ENCODE assay signal across 10 cellular contexts in the genomic region with DNA sequence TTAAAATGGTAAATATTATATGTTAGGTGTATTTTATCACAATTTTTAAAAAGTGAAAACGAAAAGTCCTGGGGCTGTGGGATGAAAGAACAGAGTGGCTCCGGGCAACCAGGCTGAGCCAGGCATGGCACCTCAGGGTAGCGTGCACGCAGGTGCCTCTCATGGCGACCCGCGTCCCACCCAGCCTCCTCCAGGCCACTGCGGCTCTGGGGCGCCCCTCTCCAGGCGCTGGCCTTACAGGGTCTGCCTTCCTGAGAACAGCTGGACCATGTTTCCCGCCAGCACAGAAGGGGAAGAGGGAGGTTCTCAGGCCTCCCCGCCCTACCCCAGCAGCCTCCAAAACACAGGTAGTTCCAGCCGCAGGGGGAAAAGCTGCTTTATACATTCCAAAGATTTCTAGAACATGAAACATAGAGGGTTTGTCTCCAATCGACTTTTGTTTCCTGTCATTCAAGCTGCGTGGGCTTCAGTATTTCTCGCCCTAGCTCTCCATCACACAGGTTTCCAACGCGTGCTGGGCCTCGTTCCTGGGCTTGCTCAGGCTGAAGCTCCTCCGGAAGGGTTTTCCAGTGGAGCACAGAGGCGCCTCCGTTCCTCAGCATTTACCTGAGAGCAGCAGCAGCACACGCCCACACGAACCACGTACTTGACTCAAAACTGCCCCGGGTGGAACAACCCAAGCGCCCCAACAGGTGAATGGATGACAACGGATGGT. TPM values are rescaled to one million over a fixed set of nuclear protein-coding genes. Genes with fewer than 3 reads are reported as not detected.
DNase-seq lines count a peak whose midpoint lies in the region; ATAC-seq and TF ChIP-seq lines count a peak whose summit lies in the region.
"Had no signal": no experiment of that assay in that cellular context is flagged by ENCODE, and none has a peak within 500 bp of the region (broad histone marks: within the 10 kb centered on the region; RNA-seq: fewer than 3 reads in every experiment).

No MANE protein-coding gene starts in this region.

- peaks cover 82% of the 10 kb centered on the region for H3K4me1 ChIP-seq in suprapubic skin

- H3K27ac ChIP-seq in layer of hippocampus (ENCODE audit: low read depth, low read length) (peak overlapping the region; percentile 53), suprapubic skin (peak overlapping the region; percentile 67)

- no peaks in the 10 kb centered on the region for H3K27me3 ChIP-seq in layer of hippocampus (ENCODE audit: control insufficient read depth, insufficient read depth, low read length)
- no peaks in the 10 kb centered on the region for H3K27me3 ChIP-seq in suprapubic skin

- H3K36me3 ChIP-seq in suprapubic skin = peaks cover 13% of the 10 kb centered on the region

- no peak for TF ChIP-seq EP300 in suprapubic skin (IDR thresholded peaks at IDR 0.05)

- TF ChIP-seq POLR2A in suprapubic skin (IDR thresholded peaks at IDR 0.05) = no peak

- peak; percentile 54 for DNase-seq in activated T-cell treated with anti-CD3 and anti-CD28 coated beads, Interleukin-2, amount 50 U/mL, for 24 hours
- DNase-seq in activated T-cell treated with anti-CD3 and anti-CD28 coated beads, Interleukin-2, amount 50 U/mL, for 1 hour = no peak
- no peak for DNase-seq in activated T-helper 1 cell treated with anti-CD3 and anti-CD28 coated beads, Interleukin-12 subunit alpha, Interleukin-12 subunit beta, Interleukin-2, Interleukin-4 antibody, amounts not matched to agents 30 ng/mL and 10 ng/mL and 1 ng/mL, durations not matched to agents 14 hours and 24 hours and 36 hours (ENCODE audit: low spot score)
- no peak for DNase-seq in suprapubic skin (ENCODE audit: low spot score in 2 of 2)
- DNase-seq in H4 (ENCODE audit: low spot score) = no peak
- DNase-seq in NCI-H146 treated with DMSO at 0.1 percent for 48 hours (lab: John Stamatoyannopoulos, UW; ENCODE audit: unreplicated experiment) = no peak
- DNase-seq: HCEC 1CT, NCI-H526 treated with DMSO at 0.1 percent for 48 hours had no signal

- no peak for TF ChIP-seq CTCF in suprapubic skin (IDR thresholded peaks at IDR 0.05)

- ATAC-seq in GM19452 (IDR thresholded peaks at IDR 0.05; ENCODE audit: unreplicated experiment) = no peak

- H3K9me3 ChIP-seq in suprapubic skin = no peaks in the 10 kb centered on the region

- no peak overlapping the region for H3K4me3 ChIP-seq in suprapubic skin

- H3K27me3 Mint-ChIP-seq in activated T-cell treated with anti-CD3 and anti-CD28 coated beads, Interleukin-2, amount 50 U/mL, for 24 hours = no peaks in the 10 kb centered on the region
- H3K27me3 Mint-ChIP-seq in activated T-helper 1 cell treated with anti-CD3 and anti-CD28 coated beads, Interleukin-12 subunit alpha, Interleukin-12 subunit beta, Interleukin-2, Interleukin-4 antibody, amounts not matched to agents 30 ng/mL and 10 ng/mL and 1 ng/mL, durations not matched to agents 14 hours and 24 hours and 36 hours (ENCODE audit: insufficient read depth) = no peaks in the 10 kb centered on the region

- intact Hi-C loops in activated T-helper 1 cell treated with anti-CD3 and anti-CD28 coated beads, Interleukin-12 subunit alpha, Interleukin-12 subunit beta, Interleukin-2, Interleukin-4 antibody, amounts not matched to agents 30 ng/mL and 10 ng/mL and 1 ng/mL, durations not matched to agents 14 hours and 24 hours and 36 hours (cut with micrococcal nuclease) = no loop called here

- peak overlapping the region; percentile 90 for H3K27ac Mint-ChIP-seq in activated T-cell treated with anti-CD3 and anti-CD28 coated beads, Interleukin-2, amount 50 U/mL, for 24 hours
- peak overlapping the region; percentile 41 for H3K27ac Mint-ChIP-seq in activated T-helper 1 cell treated with anti-CD3 and anti-CD28 coated beads, Interleukin-12 subunit alpha, Interleukin-12 subunit beta, Interleukin-2, Interleukin-4 antibody, amounts not matched to agents 30 ng/mL and 10 ng/mL and 1 ng/mL, durations not matched to agents 14 hours and 24 hours and 36 hours

- H3K4me3 Mint-ChIP-seq in activated T-cell treated with anti-CD3 and anti-CD28 coated beads, Interleukin-2, amount 50 U/mL, for 24 hours = peak overlapping the region; percentile 68
- H3K4me3 Mint-ChIP-seq in activated T-helper 1 cell treated with anti-CD3 and anti-CD28 coated beads, Interleukin-12 subunit alpha, Interleukin-12 subunit beta, Interleukin-2, Interleukin-4 antibody, amounts not matched to agents 30 ng/mL and 10 ng/mL and 1 ng/mL, durations not matched to agents 14 hours and 24 hours and 36 hours = peak overlapping the region; percentile 60

- H3K36me3 Mint-ChIP-seq in activated T-cell treated with anti-CD3 and anti-CD28 coated beads, Interleukin-2, amount 50 U/mL, for 24 hours (ENCODE audit: low read depth) = peaks cover 73% of the 10 kb centered on the region
- peaks cover 32% of the 10 kb centered on the region for H3K36me3 Mint-ChIP-seq in activated T-helper 1 cell treated with anti-CD3 and anti-CD28 coated beads, Interleukin-12 subunit alpha, Interleukin-12 subunit beta, Interleukin-2, Interleukin-4 antibody, amounts not matched to agents 30 ng/mL and 10 ng/mL and 1 ng/mL, durations not matched to agents 14 hours and 24 hours and 36 hours (ENCODE audit: low read depth)

- H3K4me1 Mint-ChIP-seq in activated T-cell treated with anti-CD3 and anti-CD28 coated beads, Interleukin-2, amount 50 U/mL, for 24 hours (ENCODE audit: low read depth) = peaks cover 94% of the 10 kb centered on the region
- peaks cover 80% of the 10 kb centered on the region for H3K4me1 Mint-ChIP-seq in activated T-helper 1 cell treated with anti-CD3 and anti-CD28 coated beads, Interleukin-12 subunit alpha, Interleukin-12 subunit beta, Interleukin-2, Interleukin-4 antibody, amounts not matched to agents 30 ng/mL and 10 ng/mL and 1 ng/mL, durations not matched to agents 14 hours and 24 hours and 36 hours (ENCODE audit: low read depth)

- H3K9me3 Mint-ChIP-seq in activated T-cell treated with anti-CD3 and anti-CD28 coated beads, Interleukin-2, amount 50 U/mL, for 24 hours = peaks cover 8% of the 10 kb centered on the region
- H3K9me3 Mint-ChIP-seq in activated T-helper 1 cell treated with anti-CD3 and anti-CD28 coated beads, Interleukin-12 subunit alpha, Interleukin-12 subunit beta, Interleukin-2, Interleukin-4 antibody, amounts not matched to agents 30 ng/mL and 10 ng/mL and 1 ng/mL, durations not matched to agents 14 hours and 24 hours and 36 hours = peaks cover 7% of the 10 kb centered on the region

- WGBS in suprapubic skin = 61% methylated on average over 28 of the region's 28 CpGs

RNA-seq across cellular contexts. Expression of a gene that starts 10.5 kb away (rescaled TPM):
- 88.0 and 96.9 TPM in 2 replicates for total RNA-seq in activated T-helper 1 cell treated with anti-CD3 and anti-CD28 coated beads, Interleukin-12 subunit alpha, Interleukin-12 subunit beta, Interleukin-2, Interleukin-4 antibody, amounts not matched to agents 30 ng/mL and 10 ng/mL and 1 ng/mL, durations not matched to agents 14 hours and 24 hours and 36 hours
- total RNA-seq in suprapubic skin = 10 to 100 TPM; 47.8 to 85.4 (median 76.8) TPM
- 13.5 and 14.2 TPM in 2 replicates for total RNA-seq in H4 (2014; rRNA removed; shearing (Covaris generic))

RNA-seq across cellular contexts. Expression of a gene that starts 23.5 kb away (rescaled TPM):
- total RNA-seq in activated T-helper 1 cell treated with anti-CD3 and anti-CD28 coated beads, Interleukin-12 subunit alpha, Interleukin-12 subunit beta, Interleukin-2, Interleukin-4 antibody, amounts not matched to agents 30 ng/mL and 10 ng/mL and 1 ng/mL, durations not matched to agents 14 hours and 24 hours and 36 hours = 0.29 and 0.44 TPM in 2 replicates
- total RNA-seq in suprapubic skin = 10 to 100 TPM; 42.2 to 64.9 (median 61.1) TPM
- 0.02 TPM in 1 of 2 replicates, not detected in the other for total RNA-seq in H4 (2014; rRNA removed; shearing (Covaris generic))

RNA-seq across cellular contexts. Expression of a gene that starts 49.1 kb away (rescaled TPM):
- total RNA-seq in activated T-helper 1 cell treated with anti-CD3 and anti-CD28 coated beads, Interleukin-12 subunit alpha, Interleukin-12 subunit beta, Interleukin-2, Interleukin-4 antibody, amounts not matched to agents 30 ng/mL and 10 ng/mL and 1 ng/mL, durations not matched to agents 14 hours and 24 hours and 36 hours = 24.6 and 24.9 TPM in 2 replicates
- total RNA-seq in suprapubic skin = 10 to 100 TPM; 69.5 to 82.2 (median 76.0) TPM
- 6.0 and 9.5 TPM in 2 replicates for total RNA-seq in H4 (2014; rRNA removed; shearing (Covaris generic))

RNA-seq across cellular contexts. Expression of a gene that starts 56.6 kb away (rescaled TPM):
- total RNA-seq in activated T-helper 1 cell treated with anti-CD3 and anti-CD28 coated beads, Interleukin-12 subunit alpha, Interleukin-12 subunit beta, Interleukin-2, Interleukin-4 antibody, amounts not matched to agents 30 ng/mL and 10 ng/mL and 1 ng/mL, durations not matched to agents 14 hours and 24 hours and 36 hours = 7.3 and 14.0 TPM in 2 replicates
- 10 to 100 TPM; 20.1 to 38.3 (median 27.3) TPM for total RNA-seq in suprapubic skin
- 6.4 and 9.1 TPM in 2 replicates for total RNA-seq in H4 (2014; rRNA removed; shearing (Covaris generic))

RNA-seq across cellular contexts. Expression of a gene that starts 57.6 kb away (rescaled TPM):
- 39.6 and 43.8 TPM in 2 replicates for total RNA-seq in activated T-helper 1 cell treated with anti-CD3 and anti-CD28 coated beads, Interleukin-12 subunit alpha, Interleukin-12 subunit beta, Interleukin-2, Interleukin-4 antibody, amounts not matched to agents 30 ng/mL and 10 ng/mL and 1 ng/mL, durations not matched to agents 14 hours and 24 hours and 36 hours
- total RNA-seq in suprapubic skin = 10 to 100 TPM; 26.9 to 46.6 (median 36.1) TPM
- 8.9 and 10.6 TPM in 2 replicates for total RNA-seq in H4 (2014; rRNA removed; shearing (Covaris generic))

Comparison
In these comparisons a context has a peak if more than half of its experiments do, and no peak if none do; other contexts are left out.
1. RNA of a gene that starts 23.5 kb away (total RNA-seq): 42.2 to 64.9 TPM in suprapubic skin; 0.29 to 0.44 TPM in activated T-helper 1 cell treated with anti-CD3 and anti-CD28 coated beads, Interleukin-12 subunit alpha, Interleukin-12 subunit beta, Interleukin-2, Interleukin-4 antibody, amounts not matched to agents 30 ng/mL and 10 ng/mL and 1 ng/mL, durations not matched to agents 14 hours and 24 hours and 36 hours and 0.02 TPM in H4; every median in the first group is over 10 times any median in the second.